In genomic region chr17:72411124-72411563, GRCh38 we compare ENCODE assay signal across 17 cellular contexts.
DNase-seq lines count a peak whose midpoint lies in the region; ATAC-seq, FAIRE-seq and TF ChIP-seq lines count a peak whose summit lies in the region.
"Had no signal": no experiment of that assay in that cellular context is flagged by ENCODE, and none has a peak within 500 bp of the region (broad histone marks: within the 10 kb centered on the region; RNA-seq: fewer than 3 reads in every experiment).

No MANE protein-coding gene starts in this region.

- H3K9me3 ChIP-seq in PC-3 (ENCODE audit: low read length) (no peaks in the 10 kb centered on the region), H1 (ENCODE audit: insufficient read depth in 2 of 2, low read depth in 1 of 2, low read length in 1 of 2) (no peaks in the 10 kb centered on the region), pancreas (no peaks in the 10 kb centered on the region)
- H3K9me3 ChIP-seq: BE2C, SJSA1, thoracic aorta had no signal

- H3F3A ChIP-seq in PC-3 (ENCODE audit: low read length, unreplicated experiment): no peaks in the 10 kb centered on the region

- no peak overlapping the region for H3K18ac ChIP-seq in H1 (ENCODE audit: extremely low read depth, low read length)

- H4K5ac ChIP-seq in H1 (ENCODE audit: insufficient read length, low read depth, low read length): no peak overlapping the region

- H3K23ac ChIP-seq in H1 (ENCODE audit: insufficient read length): no peak overlapping the region

- no peaks in the 10 kb centered on the region for H3K79me1 ChIP-seq in H1 (ENCODE audit: low read depth, low read length)

- FAIRE-seq in H1 (lab: Jason Lieb, UNC) (no peak), pancreas (lab: Jason Lieb, UNC) (no peak)
- FAIRE-seq: H54 had no signal

- DNase-seq in HPDE6-E6E7 (ENCODE audit: extremely low spot score): peak; percentile 51
- DNase-seq in PC-3: peak; percentile 95
- no peak for DNase-seq in H1 (ENCODE audit: low read depth in 1 of 2, low spot score in 2 of 2)
- DNase-seq in pancreas: peak in 3 of 6 donors; percentile 53 to 76 (median 54)
- DNase-seq in stimulated activated CD4-positive, alpha-beta T cell treated with anti-CD3 and anti-CD28 coated beads, Interleukin-1b, Interleukin-23, amount 100 ng/mL, for 48 hours: no peak
- no peak for DNase-seq in CD1c-positive myeloid dendritic cell (ENCODE audit: extremely low spot score)
- no peak for DNase-seq in medulla oblongata (ENCODE audit: extremely low spot score)
- DNase-seq: activated CD4-positive, CD25-positive, alpha-beta regulatory T cell treated with anti-CD3 and anti-CD28 coated beads, Interleukin-2, amount 50 U/mL, for 72 hours; activated naive CD8-positive, alpha-beta T cell treated with anti-CD3 and anti-CD28 coated beads, Interleukin-2, amount 50 U/mL, for 24 hours; BE2C; DMS153; NCI-H1436 treated with DMSO at 0.1 percent for 48 hours; T-helper 9 cell had no signal

- no peaks in the 10 kb centered on the region for H3K9me2 ChIP-seq in PC-3 (replicated peaks; ENCODE audit: low read length)

- peak overlapping the region; percentile 87 for H3K27ac ChIP-seq in PC-3 (ENCODE audit: low read length)
- no peak overlapping the region for H3K27ac ChIP-seq in H1 (ENCODE audit: low read depth, low read length)
- peak overlapping the region in 2 of 4 donors; percentile 87 for H3K27ac ChIP-seq in pancreas
- H3K27ac ChIP-seq: SJSA1, thoracic aorta had no signal

- H2AK5ac ChIP-seq in H1 (ENCODE audit: low read depth, low read length): no peak overlapping the region

- H3K4me2 ChIP-seq in PC-3 (ENCODE audit: low read length) (peak overlapping the region; percentile 48), H1 (ENCODE audit: insufficient read depth in 1 of 2, low read depth in 2 of 2, low read length in 2 of 2) (no peak overlapping the region)

- ATAC-seq in PC-3 (peak; percentile 40), pancreas (peak; percentile 50 to 82 (median 70))
- ATAC-seq: activated naive CD8-positive, alpha-beta T cell treated with anti-CD3 and anti-CD28 coated beads, Interleukin-2, amount 50 U/mL, for 24 hours had no signal

- TF ChIP-seq EP300 in H1 (IDR thresholded peaks at IDR 0.05; ENCODE audit: borderline replicate concordance in 1 of 2, low read depth in 2 of 2, low read length in 2 of 2): no peak

- no peak overlapping the region for H2AFZ ChIP-seq in PC-3 (ENCODE audit: low read length)
- no peak overlapping the region for H2AFZ ChIP-seq in H1 (ENCODE audit: low read length)

- no peak overlapping the region for H2BK20ac ChIP-seq in H1 (ENCODE audit: low read length)

- H2BK120ac ChIP-seq in H1 (replicated peaks; ENCODE audit: low read depth, low read length): no peak overlapping the region

- CTCF ChIA-PET in PC-3 (lab: Charles Lee): no interaction called here
- CTCF ChIA-PET in H1 (lab: Charles Lee; ENCODE audit: partially characterized antibody): interaction anchor here (0.7 to 1.7 kb wide), 8 partner anchors 9 to 146 kb away, joined by 3 to 6 read pairs (median 4); no protein-coding TSS in a partner anchor

- no peak overlapping the region for H3K14ac ChIP-seq in H1 (ENCODE audit: insufficient read length)

- peaks cover 47% of the 10 kb centered on the region for H3K4me1 ChIP-seq in PC-3 (ENCODE audit: insufficient read depth, low read length)
- H3K4me1 ChIP-seq in H1 (replicated peaks in 1 of 4; ENCODE audit: control insufficient read depth in 3 of 4, insufficient read depth in 4 of 4, low read length in 3 of 4): peaks cover 0 to 4% (median under 1%) of the 10 kb centered on the region in 4 experiments; a peak in 2 of 7 replicates
- H3K4me1 ChIP-seq in pancreas: peaks cover 5 to 45% (median 13%) of the 10 kb centered on the region in 3 donors

- no peak for TF ChIP-seq POLR2A in H1 (IDR thresholded peaks at IDR 0.05; ENCODE audit: control extremely low read depth in 1 of 2, low read depth in 2 of 2, low read length in 2 of 2)

- no peak overlapping the region for H4K91ac ChIP-seq in H1 (replicated peaks; ENCODE audit: insufficient read length, low read length)

- no TSS peak for BruUV-seq in PC-3 (replicated peaks; lab: Mats Ljungman, UMichigan)

- H3K27me3 ChIP-seq in PC-3 (ENCODE audit: low read length) (no peaks in the 10 kb centered on the region), H1 (replicated peaks in 1 of 4; ENCODE audit: control insufficient read depth in 3 of 4, extremely low read depth in 1 of 4, insufficient read depth in 3 of 4, low read length in 3 of 4) (peaks cover 32 to 55% (median 45%) of the 10 kb centered on the region in 4 experiments), pancreas (no peaks in the 10 kb centered on the region)
- H3K27me3 ChIP-seq: BE2C, SJSA1 had no signal

- H3K4me3 ChIP-seq in PC-3 (ENCODE audit: low read length) (no peak overlapping the region), H1 (ENCODE audit: extremely low read depth in 1 of 4, insufficient read depth in 2 of 4, low read depth in 3 of 4, low read length in 4 of 4) (no peak overlapping the region), pancreas (no peak overlapping the region)
- H3K4me3 ChIP-seq: SJSA1, skin epidermis, thoracic aorta had no signal

- intact Hi-C loops in PC-3 (cut with micrococcal nuclease) (loop anchor here (1.0 kb wide), 1 partner anchor 10 kb away; no protein-coding TSS in a partner anchor), pancreas (cut with DNase I) (no loop called here)

- no peaks in the 10 kb centered on the region for H3K23me2 ChIP-seq in H1 (ENCODE audit: low read depth, low read length)

- TF ChIP-seq CTCF in PC-3 (conservative IDR thresholded peaks at IDR 0.05; ENCODE audit: low read depth, low read length) (no peak), H1 (IDR thresholded peaks at IDR 0.05; ENCODE audit: control extremely low read depth in 1 of 3, insufficient read depth in 1 of 3, low read depth in 1 of 3, low read length in 3 of 3) (no peak), pancreas (IDR thresholded peaks at IDR 0.05) (no peak)

- H2BK12ac ChIP-seq in H1 (ENCODE audit: low read depth, low read length): 0 out of 2 replicates have a peak overlapping the region, but pooled peaks have one; percentile 43

- H3K56ac ChIP-seq in H1 (replicated peaks; ENCODE audit: insufficient read length, low read depth, low read length): no peak overlapping the region

- H3K9ac ChIP-seq in PC-3 (ENCODE audit: low read length) (peak overlapping the region; percentile 59), H1 (replicated peaks in 1 of 4; ENCODE audit: extremely low read depth in 1 of 4, low read depth in 3 of 4, low read length in 3 of 4) (no peak overlapping the region)

- no peak overlapping the region for H3K4ac ChIP-seq in H1 (replicated peaks; ENCODE audit: insufficient read length, low read depth, low read length)

- TF ChIP-seq RAD21 in H1 (IDR thresholded peaks at IDR 0.05 in 1 of 2, conservative IDR thresholded peaks at IDR 0.05 in 1 of 2; ENCODE audit: low read depth in 2 of 2, low read length in 2 of 2): no peak

- H3K79me2 ChIP-seq in PC-3 (ENCODE audit: low read length) (peaks cover 42% of the 10 kb centered on the region), H1 (ENCODE audit: control insufficient read depth in 1 of 2, insufficient read depth in 2 of 2, low read length in 2 of 2) (no peaks in the 10 kb centered on the region)

- 89% methylated on average over 6 of the region's 6 CpGs; no CpG with 5 or more reads in 1 of the 2 experiments for WGBS in H1 (ENCODE audit: extremely low coverage in 1 of 2, insufficient coverage in 1 of 2, insufficient read length in 1 of 2, insufficient replicate concordance in 2 of 2, low coverage in 1 of 2, low lambda C conversion rate in 2 of 2, missing lambda C conversion rate in 1 of 2), 2 experiments
- 53 to 67% methylated on average over 6 of the region's 6 CpGs for WGBS in pancreas, 2 donors

- H4K20me1 ChIP-seq in PC-3 (ENCODE audit: low read length) (no peaks in the 10 kb centered on the region), H1 (replicated peaks in 1 of 2; ENCODE audit: control insufficient read depth in 1 of 2, insufficient read depth in 2 of 2, low read length in 2 of 2) (peaks cover 0 to 2% of the 10 kb centered on the region in 2 experiments)

- no peak overlapping the region for H2BK5ac ChIP-seq in H1 (ENCODE audit: low read depth, low read length)

- POLR2A ChIA-PET in PC-3 (lab: Charles Lee; ENCODE audit: unreplicated experiment): interaction anchor here (0.6 to 1.3 kb wide), 4 partner anchors 12 to 291 kb away, joined by 3 to 7 read pairs (median 6); partner anchors contain the start of gene SOX9
- POLR2A ChIA-PET in H1 (lab: Charles Lee; ENCODE audit: partially characterized antibody): no interaction called here

- no peak overlapping the region for H4K8ac ChIP-seq in H1 (ENCODE audit: extremely low read depth, insufficient read depth, low read length)

- H3K36me3 ChIP-seq in PC-3 (ENCODE audit: low read depth, low read length) (no peaks in the 10 kb centered on the region), H1 (ENCODE audit: control insufficient read depth in 2 of 4, insufficient read depth in 4 of 4, low read length in 3 of 4) (no peaks in the 10 kb centered on the region), pancreas (no peaks in the 10 kb centered on the region)
- H3K36me3 ChIP-seq: BE2C, SJSA1, thoracic aorta had no signal

- H2BK15ac ChIP-seq in H1 (ENCODE audit: low read length): no peak overlapping the region

TF ChIP-seq in H1, 55 proteins besides CTCF, POLR2A, EP300 and RAD21:
- TF ChIP-seq MAFK (IDR thresholded peaks at IDR 0.05; ENCODE audit: low read depth, low read length) (no peak), CHD2 (IDR thresholded peaks at IDR 0.05; ENCODE audit: low read length) (no peak), NANOG (IDR thresholded peaks at IDR 0.05; ENCODE audit: insufficient read depth, low read depth, low read length, poor library complexity, severe bottlenecking) (no peak), SAP30 (IDR thresholded peaks at IDR 0.05; ENCODE audit: insufficient read depth, insufficient replicate concordance, low read length) (no peak), POU5F1 (IDR thresholded peaks at IDR 0.05; ENCODE audit: low read depth, low read length) (no peak), E2F6 (IDR thresholded peaks at IDR 0.05) (no peak), TBP (IDR thresholded peaks at IDR 0.05; ENCODE audit: low read depth, low read length) (no peak), TAF1 (IDR thresholded peaks at IDR 0.05; ENCODE audit: low read depth, low read length) (no peak), RBBP5 (IDR thresholded peaks at IDR 0.05; ENCODE audit: borderline replicate concordance, low read depth, low read length) (no peak), CTBP2 (IDR thresholded peaks at IDR 0.05; ENCODE audit: borderline replicate concordance, insufficient read depth, insufficient read length, low read length) (no peak)

Comparison
In these comparisons a context has a peak if more than half of its experiments do, and no peak if none do; other contexts are left out.
1. DNase-seq: peak in HPDE6-E6E7 (single experiment) and PC-3 (single experiment); none in H1 (0 of 2), stimulated activated CD4-positive, alpha-beta T cell treated with anti-CD3 and anti-CD28 coated beads, Interleukin-1b, Interleukin-23, amount 100 ng/mL, for 48 hours (single experiment), CD1c-positive myeloid dendritic cell (single experiment) and medulla oblongata (single experiment).